ENCODE assay signal across 9 cellular contexts in the genomic region with DNA sequence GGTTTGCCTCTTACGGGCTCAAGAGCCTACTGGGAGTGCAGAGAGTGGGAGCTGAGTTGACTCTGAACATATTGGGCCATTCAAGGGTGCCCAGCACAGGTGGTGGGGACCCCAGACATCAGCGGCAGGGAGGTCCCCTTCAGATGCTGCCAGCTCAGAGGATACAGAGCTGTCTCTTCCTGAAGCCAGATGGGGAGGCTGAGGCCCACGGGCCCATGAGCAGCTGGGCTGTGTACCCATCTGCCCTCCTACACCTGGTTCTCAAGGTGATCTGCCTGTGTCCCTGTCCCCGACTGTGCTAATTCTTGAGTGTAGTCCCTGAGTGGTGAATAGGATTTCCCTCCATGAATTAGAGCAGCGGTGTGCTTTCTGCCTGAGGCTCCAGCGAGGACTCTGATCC.
DNase-seq lines count a peak whose midpoint lies in the region; ATAC-seq and TF ChIP-seq lines count a peak whose summit lies in the region.
"Had no signal": no experiment of that assay in that cellular context is flagged by ENCODE, and none has a peak within 500 bp of the region (broad histone marks: within the 10 kb centered on the region; RNA-seq: fewer than 3 reads in every experiment).

No MANE protein-coding gene starts in this region.

- no peak overlapping the region for H3K4me3 ChIP-seq in mammary epithelial cell (replicated peaks in 1 of 3; ENCODE audit: insufficient read depth in 1 of 3, low read depth in 2 of 3, low read length in 3 of 3)
- no peak overlapping the region for H3K4me3 ChIP-seq in rectal smooth muscle tissue (ENCODE audit: low read length)
- H3K4me3 ChIP-seq in body of pancreas = no peak overlapping the region
- H3K4me3 ChIP-seq: HAP-1 had no signal

- H3K4me2 ChIP-seq in mammary epithelial cell (ENCODE audit: insufficient read depth, low read depth, low read length) = no peak overlapping the region

- H3K27me3 ChIP-seq in mammary epithelial cell (ENCODE audit: insufficient read depth, low read length) (no peaks in the 10 kb centered on the region), rectal smooth muscle tissue (ENCODE audit: control insufficient read depth, insufficient read depth, low read length) (no peaks in the 10 kb centered on the region), body of pancreas (no peaks in the 10 kb centered on the region)

- H3K4me1 ChIP-seq in mammary epithelial cell (ENCODE audit: insufficient read depth, low read length) = peaks cover 74% of the 10 kb centered on the region
- H3K4me1 ChIP-seq in rectal smooth muscle tissue (ENCODE audit: control insufficient read depth, insufficient read depth, low read length) = peaks cover 27% of the 10 kb centered on the region
- no peaks in the 10 kb centered on the region for H3K4me1 ChIP-seq in body of pancreas

- TF ChIP-seq POLR2A in body of pancreas (IDR thresholded peaks at IDR 0.05) = no peak

- BruUV-seq in mammary epithelial cell (replicated peaks; lab: Mats Ljungman, UMichigan) = no TSS peak

- intact Hi-C loops in mammary epithelial cell (cut with micrococcal nuclease) = no loop called here
- intact Hi-C loops in body of pancreas (cut with DNase I) = no loop called here

- CTCF ChIA-PET in mammary epithelial cell (lab: Charles Lee; ENCODE audit: low non-redundant PET) = no interaction called here

- no peak for TF ChIP-seq CTCF in mammary epithelial cell (conservative IDR thresholded peaks at IDR 0.05 in 1 of 2, IDR thresholded peaks at IDR 0.05 in 1 of 2; ENCODE audit: extremely low read depth in 1 of 2, insufficient read depth in 1 of 2, low read depth in 1 of 2, low read length in 2 of 2)
- no peak for TF ChIP-seq CTCF in body of pancreas (IDR thresholded peaks at IDR 0.05)

- dilution Hi-C loops in mammary epithelial cell (cut with HindIII; ENCODE audit: low sequenced_read_pairs) = loop anchor here (5.0 kb wide), 1 partner anchor 99 kb away; no protein-coding TSS in a partner anchor

- H3K36me3 ChIP-seq in mammary epithelial cell (ENCODE audit: insufficient read depth, low read length) (peaks cover 3% of the 10 kb centered on the region), rectal smooth muscle tissue (ENCODE audit: control insufficient read depth, insufficient read depth, low read length) (no peaks in the 10 kb centered on the region), body of pancreas (replicated peaks in 1 of 2; ENCODE audit: insufficient read depth in 1 of 2, low read depth in 2 of 2) (no peaks in the 10 kb centered on the region)
- H3K36me3 ChIP-seq: HAP-1 had no signal

- in situ Hi-C loops in mammary epithelial cell (cut with MboI; ENCODE audit: low sequenced_read_pairs in 2 of 2) = no loop called here

- peak; percentile 48 for DNase-seq in SHP77 treated with DMSO at 0.1 percent for 48 hours (lab: John Stamatoyannopoulos, UW)
- no peak for DNase-seq in SHP77 (lab: John Stamatoyannopoulos, UW)
- DNase-seq in M059J (ENCODE audit: low read depth) = peak; percentile 28
- DNase-seq in mammary epithelial cell = no peak
- no peak for DNase-seq in body of pancreas
- no peak for DNase-seq in activated naive CD4-positive, alpha-beta T cell (lab: John Stamatoyannopoulos, UW)

- no peak overlapping the region for H2AFZ ChIP-seq in mammary epithelial cell (ENCODE audit: low read depth, low read length)

- no peaks in the 10 kb centered on the region for H3K9me3 ChIP-seq in mammary epithelial cell (replicated peaks; ENCODE audit: insufficient read depth, low read length)
- H3K9me3 ChIP-seq in body of pancreas = no peaks in the 10 kb centered on the region
- H3K9me3 ChIP-seq: HAP-1 had no signal

- H4K20me1 ChIP-seq in mammary epithelial cell (ENCODE audit: insufficient read depth, low read length) = no peaks in the 10 kb centered on the region

- WGBS in mammary epithelial cell (ENCODE audit: low coverage, missing lambda C conversion rate) = 66% methylated on average over 6 of the region's 6 CpGs
- WGBS in body of pancreas, 2 donors = 92 to 96% methylated on average over 4 to 6 of the region's 6 CpGs

- ATAC-seq in GM18868 (IDR thresholded peaks at IDR 0.05; ENCODE audit: unreplicated experiment) (no peak), body of pancreas (no peak)

- H3K27ac ChIP-seq in mammary epithelial cell (ENCODE audit: insufficient read depth, low read depth, low read length) (peak overlapping the region; percentile 37), rectal smooth muscle tissue (ENCODE audit: low read depth, low read length) (peak overlapping the region; percentile 84), body of pancreas (no peak overlapping the region)

- H3K79me2 ChIP-seq in mammary epithelial cell (ENCODE audit: insufficient read depth, low read length) = peaks cover 77% of the 10 kb centered on the region

- no peak overlapping the region for H3K9ac ChIP-seq in mammary epithelial cell (ENCODE audit: insufficient read depth, low read length)
- no peak overlapping the region for H3K9ac ChIP-seq in rectal smooth muscle tissue (ENCODE audit: low read length)

Comparison
In these comparisons a context has a peak if more than half of its experiments do, and no peak if none do; other contexts are left out.
1. DNase-seq: peak in SHP77 treated with DMSO at 0.1 percent for 48 hours (single experiment) and M059J (single experiment); none in SHP77 (0 of 2), mammary epithelial cell (single experiment), body of pancreas (0 of 4) and activated naive CD4-positive, alpha-beta T cell (0 of 4).
2. H3K27ac ChIP-seq: peak in mammary epithelial cell (single experiment) and rectal smooth muscle tissue (single experiment); none in body of pancreas (0 of 4).